ENCODE assay signal across 8 cellular contexts in genomic region chr20:18496042-18496441, GRCh38. TPM values are rescaled to one million over a fixed set of nuclear protein-coding genes. Genes with fewer than 3 reads are reported as not detected.
DNase-seq lines count a peak whose midpoint lies in the region; ATAC-seq, FAIRE-seq and TF ChIP-seq lines count a peak whose summit lies in the region.

No MANE protein-coding gene starts in this region.

- peaks cover 6 to 7% of the 10 kb centered on the region in 2 donors for H3K4me1 ChIP-seq in thyroid gland
- H3K4me1 ChIP-seq in effector memory CD4-positive, alpha-beta T cell (ENCODE audit: control insufficient read depth, insufficient read depth, low read length, poor library complexity, severe bottlenecking) = peaks cover 6% of the 10 kb centered on the region

- H3K9me3 ChIP-seq in T-helper 17 cell (ENCODE audit: control insufficient read depth, low read length, poor library complexity, severe bottlenecking) (no peaks in the 10 kb centered on the region), thyroid gland (no peaks in the 10 kb centered on the region)
- no peaks in the 10 kb centered on the region for H3K9me3 ChIP-seq in effector memory CD4-positive, alpha-beta T cell (ENCODE audit: control insufficient read depth, low read length)

- TF ChIP-seq CTCF in thyroid gland (IDR thresholded peaks at IDR 0.05) = no peak

- no peaks in the 10 kb centered on the region for H3K9me3 Mint-ChIP-seq in activated T-cell treated with anti-CD3 and anti-CD28 coated beads, Interleukin-2, amount 50 U/mL, for 24 hours

- intact Hi-C loops in thyroid gland (cut with DNase I) = no loop called here

- TF ChIP-seq POLR2A in thyroid gland (IDR thresholded peaks at IDR 0.05) = no peak
- TF ChIP-seq POLR2A in GM12891 (IDR thresholded peaks at IDR 0.05; ENCODE audit: low read depth, low read length) = no peak

- no peak for DNase-seq in activated T-cell treated with anti-CD3 and anti-CD28 coated beads, Interleukin-2, amount 50 U/mL, for 24 hours
- DNase-seq in activated T-cell treated with anti-CD3 and anti-CD28 coated beads for 4 hours (no peak), T-helper 17 cell (no peak), thyroid gland (peak; percentile 19 to 28), SKM-1 treated with dmso at 0.1 percent for 144 hours (lab: John Stamatoyannopoulos, UW; ENCODE audit: unreplicated experiment) (no peak), GM12891 (ENCODE audit: insufficient read length, low spot score) (no peak)
- no peak for DNase-seq in effector memory CD4-positive, alpha-beta T cell

- peaks cover 14% of the 10 kb centered on the region for H3K4me1 Mint-ChIP-seq in activated T-cell treated with anti-CD3 and anti-CD28 coated beads, Interleukin-2, amount 50 U/mL, for 24 hours (ENCODE audit: low read depth)
- peaks cover 15% of the 10 kb centered on the region for H3K4me1 Mint-ChIP-seq in T-helper 17 cell

- H3K27me3 Mint-ChIP-seq in activated T-cell treated with anti-CD3 and anti-CD28 coated beads, Interleukin-2, amount 50 U/mL, for 24 hours = no peaks in the 10 kb centered on the region
- H3K27me3 Mint-ChIP-seq in T-helper 17 cell = no peaks in the 10 kb centered on the region

- no peaks in the 10 kb centered on the region for H3K27me3 ChIP-seq in thyroid gland
- no peaks in the 10 kb centered on the region for H3K27me3 ChIP-seq in effector memory CD4-positive, alpha-beta T cell (replicated peaks; ENCODE audit: control insufficient read depth, insufficient read depth, low read length, poor library complexity, severe bottlenecking)

- no peak for FAIRE-seq in GM12891 (lab: Jason Lieb, UNC)

- no peak for ATAC-seq in T-helper 17 cell

- WGBS in thyroid gland, 2 donors = 10 to 13% methylated on average over 7 of the region's 7 CpGs

- H3K27ac ChIP-seq in thyroid gland = peak overlapping the region in 1 of 3 donors; percentile 14
- H3K27ac ChIP-seq in effector memory CD4-positive, alpha-beta T cell (ENCODE audit: insufficient read depth, low read length, poor library complexity, severe bottlenecking) = no peak overlapping the region

- H3K36me3 ChIP-seq in thyroid gland = no peaks in the 10 kb centered on the region
- no peaks in the 10 kb centered on the region for H3K36me3 ChIP-seq in effector memory CD4-positive, alpha-beta T cell (ENCODE audit: control insufficient read depth, insufficient read depth, low read length)

- peak overlapping the region; percentile 67 for H3K27ac Mint-ChIP-seq in activated T-cell treated with anti-CD3 and anti-CD28 coated beads, Interleukin-2, amount 50 U/mL, for 24 hours
- H3K27ac Mint-ChIP-seq in T-helper 17 cell = peak overlapping the region; percentile 93

- H3K4me3 ChIP-seq in iPS-11a (ENCODE audit: low read depth, low read length) (peak overlapping the region; percentile 96), thyroid gland (replicated peaks in 1 of 3) (no peak overlapping the region)
- H3K4me3 ChIP-seq in effector memory CD4-positive, alpha-beta T cell (ENCODE audit: insufficient read depth, low read depth, low read length, poor library complexity, severe bottlenecking) = no peak overlapping the region

- H3K4me3 Mint-ChIP-seq in activated T-cell treated with anti-CD3 and anti-CD28 coated beads, Interleukin-2, amount 50 U/mL, for 24 hours = peak overlapping the region; percentile 97
- H3K4me3 Mint-ChIP-seq in T-helper 17 cell = peak overlapping the region; percentile 97

- H3K36me3 Mint-ChIP-seq in activated T-cell treated with anti-CD3 and anti-CD28 coated beads, Interleukin-2, amount 50 U/mL, for 24 hours (ENCODE audit: low read depth) = peaks cover 31% of the 10 kb centered on the region
- H3K36me3 Mint-ChIP-seq in T-helper 17 cell (ENCODE audit: low read depth) = peaks cover 5% of the 10 kb centered on the region

TF ChIP-seq in GM12891, 5 proteins besides CTCF, POLR2A, EP300 and RAD21:
- TF ChIP-seq POU2F2 (IDR thresholded peaks at IDR 0.05; ENCODE audit: low read depth, low read length) = no peak
- no peak for TF ChIP-seq SPI1 (IDR thresholded peaks at IDR 0.05; ENCODE audit: low read depth, low read length)
- no peak for TF ChIP-seq TAF1 (IDR thresholded peaks at IDR 0.05; ENCODE audit: low read depth, low read length)
- no peak for TF ChIP-seq PAX5 (IDR thresholded peaks at IDR 0.05; ENCODE audit: insufficient read depth, low read length, severe bottlenecking)
- TF ChIP-seq POLR2AphosphoS5 (IDR thresholded peaks at IDR 0.05; ENCODE audit: low read depth, low read length) = no peak
TF ChIP-seq in GM12891: peak in this region for 0.

RNA-seq across cellular contexts. Expression of gene RBBP9, which starts 1.0 kb away (rescaled TPM):
- total RNA-seq in T-helper 17 cell = 1 to 10 TPM; 5.3 to 6.0 TPM
- total RNA-seq in thyroid gland = 100 to 1,000 TPM in 1 of 4 donors, 10 to 100 TPM in 3; 51.5 to 106 (median 66.3) TPM
- polyA plus RNA-seq in GM12891 (2012; ENCODE audit: low read depth, missing spikeins) = 10.8 TPM

RNA-seq across cellular contexts. Expression of gene SEC23B, which starts 11.7 kb away (rescaled TPM):
- total RNA-seq in T-helper 17 cell = 10 to 100 TPM; 38.3 to 56.0 TPM
- 10 to 100 TPM; 60.5 to 94.1 (median 84.6) TPM for total RNA-seq in thyroid gland
- 56.1 TPM for polyA plus RNA-seq in GM12891 (2012; ENCODE audit: low read depth, missing spikeins)

RNA-seq across cellular contexts. Expression of gene POLR3F, which starts 28.9 kb away (rescaled TPM):
- total RNA-seq in T-helper 17 cell (1 to 10 TPM; 7.8 to 9.8 TPM), thyroid gland (10 to 100 TPM; 10.2 to 18.1 (median 13.9) TPM)
- 4.6 TPM for polyA plus RNA-seq in GM12891 (2012; ENCODE audit: low read depth, missing spikeins)

RNA-seq across cellular contexts. Expression of gene DZANK1, which starts 29.2 kb away (rescaled TPM):
- total RNA-seq in T-helper 17 cell (1 to 10 TPM; 2.5 to 3.9 TPM), thyroid gland (10 to 100 TPM in 1 of 4 donors, 1 to 10 TPM in 3; 6.7 to 10.6 (median 8.5) TPM)
- polyA plus RNA-seq in GM12891 (2012; ENCODE audit: low read depth, missing spikeins) = 4.8 TPM

Comparison
In these comparisons a context has a peak if more than half of its experiments do, and no peak if none do; other contexts are left out.
1. DNase-seq: peak in thyroid gland (2 of 2); none in activated T-cell treated with anti-CD3 and anti-CD28 coated beads, Interleukin-2, amount 50 U/mL, for 24 hours (single experiment), activated T-cell treated with anti-CD3 and anti-CD28 coated beads for 4 hours (single experiment), T-helper 17 cell (0 of 3), effector memory CD4-positive, alpha-beta T cell (0 of 3), SKM-1 treated with dmso at 0.1 percent for 144 hours (single experiment) and GM12891 (single experiment).
2. RNA of gene RBBP9, which starts 1.0 kb away (total RNA-seq): 51.5 to 106 TPM in thyroid gland; 5.3 to 6.0 TPM in T-helper 17 cell; every median in the first group is over 4 times any median in the second.